In the genomic region with DNA sequence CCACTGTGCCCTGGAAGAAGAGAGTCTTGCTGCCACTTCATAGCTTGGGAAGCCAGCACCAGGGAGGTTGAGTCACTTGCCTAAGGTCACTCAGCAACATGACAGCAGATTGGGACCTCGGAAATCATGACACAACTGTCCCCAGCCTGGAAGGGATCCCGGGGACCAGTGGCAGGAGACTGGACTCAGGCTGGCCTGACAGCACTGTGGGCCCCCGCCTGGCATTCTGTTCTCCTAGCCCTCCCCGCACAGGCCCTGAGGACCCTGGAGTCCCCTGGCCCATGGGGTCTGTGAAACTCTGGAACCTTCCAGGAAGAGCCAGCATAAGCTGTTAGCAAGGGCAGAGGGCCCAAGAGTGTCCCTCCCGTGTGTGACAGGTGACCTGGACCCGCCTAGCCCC, we compare ENCODE assay signal across 11 cellular contexts.
DNase-seq lines count a peak whose midpoint lies in the region; ATAC-seq and TF ChIP-seq lines count a peak whose summit lies in the region.
"Had no signal": no experiment of that assay in that cellular context is flagged by ENCODE, and none has a peak within 500 bp of the region (broad histone marks: within the 10 kb centered on the region; RNA-seq: fewer than 3 reads in every experiment).

No MANE protein-coding gene starts in this region.

- TF ChIP-seq CTCF in IMR-90 (conservative IDR thresholded peaks at IDR 0.05; ENCODE audit: low read depth, low read length) (no peak), brain microvascular endothelial cell (IDR thresholded peaks at IDR 0.05; ENCODE audit: low read depth, low read length, missing control alignments) (no peak), tibial artery (IDR thresholded peaks at IDR 0.05) (no peak), GM13976 (IDR thresholded peaks at IDR 0.05; ENCODE audit: borderline replicate concordance, control extremely low read depth, extremely low read depth, insufficient read depth, missing control alignments) (no peak)

- H2BK120ac ChIP-seq in IMR-90 (ENCODE audit: low read depth, low read length), result no peak overlapping the region

- H3K27me3 ChIP-seq in IMR-90 (ENCODE audit: control insufficient read depth, insufficient read depth, low read length) (no peaks in the 10 kb centered on the region), brain microvascular endothelial cell (replicated peaks) (no peaks in the 10 kb centered on the region), mucosa of stomach (ENCODE audit: control insufficient read depth, insufficient read depth, low read length) (no peaks in the 10 kb centered on the region), tibial artery (no peaks in the 10 kb centered on the region)

- H4K8ac ChIP-seq in IMR-90 (ENCODE audit: low read depth in 2 of 2, low read length in 2 of 2), result no peak overlapping the region

- H3K27ac ChIP-seq in IMR-90 (ENCODE audit: insufficient read depth, low read length) (peak overlapping the region; percentile 28), brain microvascular endothelial cell (peak overlapping the region; percentile 42), tibial artery (peak overlapping the region; percentile 75 to 80)

- H3K36me3 ChIP-seq in IMR-90 (ENCODE audit: control insufficient read depth, insufficient read depth, low read length) (peaks cover 74% of the 10 kb centered on the region), brain microvascular endothelial cell (replicated peaks) (peaks cover 83% of the 10 kb centered on the region), mucosa of stomach (ENCODE audit: control insufficient read depth, insufficient read depth, low read length) (no peaks in the 10 kb centered on the region), tibial artery (peaks cover 7 to 22% (median 8%) of the 10 kb centered on the region in 3 donors)

- H3K14ac ChIP-seq in IMR-90 (replicated peaks; ENCODE audit: low read depth, low read length), result no peak overlapping the region; the same call in 1 of the 2 replicates

- peak overlapping the region; percentile 62 for H2AFZ ChIP-seq in IMR-90 (replicated peaks; ENCODE audit: low read length, poor library complexity)

- H3K79me1 ChIP-seq in IMR-90 (ENCODE audit: low read depth in 1 of 2, low read length in 2 of 2), result peaks cover 8 to 90% of the 10 kb centered on the region in 2 experiments

- H3K9ac ChIP-seq in IMR-90 (ENCODE audit: low read depth, low read length) (no peak overlapping the region), mucosa of stomach (ENCODE audit: low read length) (peak overlapping the region; percentile 19)

- 0 out of 2 replicates have a peak overlapping the region, but pooled peaks have one; percentile 4 for H2AK5ac ChIP-seq in IMR-90 (ENCODE audit: low read depth, low read length)

- H3K56ac ChIP-seq in IMR-90 (ENCODE audit: extremely low read depth, insufficient read depth, low read length), result no peak overlapping the region

- H3K9me3 ChIP-seq in IMR-90 (ENCODE audit: control insufficient read depth, insufficient read depth, low read length) (no peaks in the 10 kb centered on the region), mucosa of stomach (ENCODE audit: control insufficient read depth, low read length) (no peaks in the 10 kb centered on the region), tibial artery (no peaks in the 10 kb centered on the region)

- BruUV-seq in IMR-90 (replicated peaks; lab: Mats Ljungman, UMichigan), result no TSS peak

- peak; percentile 8; the same call in 1 of the 2 replicates for ATAC-seq in IMR-90 (ENCODE audit: low read depth)
- no peak for ATAC-seq in HG03571 (IDR thresholded peaks at IDR 0.05; ENCODE audit: unreplicated experiment)
- ATAC-seq in GM19467 (IDR thresholded peaks at IDR 0.05; ENCODE audit: unreplicated experiment), result no peak

- no peak for TF ChIP-seq POLR2A in IMR-90 (IDR thresholded peaks at IDR 0.05; ENCODE audit: low read depth, low read length)

- CTCF ChIA-PET in IMR-90 (lab: Yijun Ruan, JAX), result no interaction called here

- DNase-seq in IMR-90, result peak; percentile 28
- no peak for DNase-seq in brain microvascular endothelial cell
- DNase-seq in tibial artery, result no peak
- no peak for DNase-seq in GM13976 (ENCODE audit: low spot score)
- DNase-seq: activated CD4-positive, alpha-beta T cell treated with anti-CD3 and anti-CD28 coated beads for 4 hours; activated naive CD8-positive, alpha-beta T cell treated with anti-CD3 and anti-CD28 coated beads for 36 hours; CD4-positive, alpha-beta memory T cell; hippocampal formation had no signal

- peak overlapping the region; percentile 84 for H2AK9ac ChIP-seq in IMR-90 (replicated peaks; ENCODE audit: low read depth, low read length, poor library complexity)

- no peak overlapping the region for H3K18ac ChIP-seq in IMR-90 (ENCODE audit: low read depth, low read length)

- H4K91ac ChIP-seq in IMR-90 (ENCODE audit: insufficient read depth, low read depth, low read length), result no peak overlapping the region; the same call in 1 of the 2 replicates

- 13% methylated on average over 1 of the region's 6 CpGs; no CpG with 5 or more reads in 1 of the 2 experiments for WGBS in IMR-90 (ENCODE audit: extremely low coverage in 2 of 2, insufficient read length in 1 of 2), 2 experiments

- no peak overlapping the region for H3K4me2 ChIP-seq in IMR-90 (ENCODE audit: low read depth, low read length)

- dilution Hi-C loops in IMR-90 (cut with HindIII; ENCODE audit: low sequenced_read_pairs, unreplicated experiment), result no loop called here

- peaks cover 92% of the 10 kb centered on the region for H4K20me1 ChIP-seq in IMR-90 (ENCODE audit: insufficient read depth, low read length)

- in situ Hi-C loops in IMR-90 (cut with MboI; ENCODE audit: low sequenced_read_pairs), result no loop called here
- in situ Hi-C loops in brain microvascular endothelial cell (cut with HindIII; ENCODE audit: low pct_ligation_motif_present, low sequenced_read_pairs), result no loop called here
- in situ Hi-C loops in GM13976 (cut with MboI; ENCODE audit: low sequenced_read_pairs, unreplicated experiment), result no loop called here

- H3K23ac ChIP-seq in IMR-90 (ENCODE audit: low read depth, low read length), result 0 out of 2 replicates have a peak overlapping the region, but pooled peaks have one; percentile 32

- intact Hi-C loops in IMR-90 (cut with micrococcal nuclease) (loop anchor here (2.0 kb wide), 1 partner anchor 32 kb away; no protein-coding TSS in a partner anchor), tibial artery (cut with DNase I; ENCODE audit: low total_unique reads) (no loop called here)

- H3K4me3 ChIP-seq in IMR-90 (ENCODE audit: insufficient read depth, low read depth, low read length) (no peak overlapping the region), brain microvascular endothelial cell (ENCODE audit: low read depth, low read length) (no peak overlapping the region), mucosa of stomach (ENCODE audit: low read length) (no peak overlapping the region), tibial artery (no peak overlapping the region)

- POLR2A ChIA-PET in IMR-90 (lab: Charles Lee; ENCODE audit: unreplicated experiment), result interaction anchor here (0.5 kb wide), 1 partner anchor 507 kb away, joined by 4 read pairs; no protein-coding TSS in a partner anchor

- H3K4me1 ChIP-seq in IMR-90 (ENCODE audit: control insufficient read depth, insufficient read depth, low read length) (peaks cover 24% of the 10 kb centered on the region), mucosa of stomach (ENCODE audit: control insufficient read depth, insufficient read depth, low read length) (peaks cover 21% of the 10 kb centered on the region), tibial artery (peaks cover 7 to 62% (median 48%) of the 10 kb centered on the region in 4 donors)

- H2BK5ac ChIP-seq in IMR-90 (ENCODE audit: low read depth, low read length, poor library complexity, severe bottlenecking), result peak overlapping the region; percentile 16

- TF ChIP-seq RAD21 in IMR-90 (IDR thresholded peaks at IDR 0.05; ENCODE audit: low read length), result no peak

- peaks cover 7% of the 10 kb centered on the region for H3K9me1 ChIP-seq in IMR-90 (ENCODE audit: insufficient read depth, low read length)

- H2BK15ac ChIP-seq in IMR-90 (ENCODE audit: low read depth, low read length), result no peak overlapping the region

- H3K4ac ChIP-seq in IMR-90 (ENCODE audit: low read depth, low read length), result no peak overlapping the region

- H4K5ac ChIP-seq in IMR-90 (ENCODE audit: low read depth, low read length), result no peak overlapping the region

- H2BK20ac ChIP-seq in IMR-90 (ENCODE audit: low read depth, low read length), result no peak overlapping the region

TF ChIP-seq in IMR-90, 13 proteins besides CTCF, POLR2A, EP300 and RAD21:
- TF ChIP-seq, protein P1, sequence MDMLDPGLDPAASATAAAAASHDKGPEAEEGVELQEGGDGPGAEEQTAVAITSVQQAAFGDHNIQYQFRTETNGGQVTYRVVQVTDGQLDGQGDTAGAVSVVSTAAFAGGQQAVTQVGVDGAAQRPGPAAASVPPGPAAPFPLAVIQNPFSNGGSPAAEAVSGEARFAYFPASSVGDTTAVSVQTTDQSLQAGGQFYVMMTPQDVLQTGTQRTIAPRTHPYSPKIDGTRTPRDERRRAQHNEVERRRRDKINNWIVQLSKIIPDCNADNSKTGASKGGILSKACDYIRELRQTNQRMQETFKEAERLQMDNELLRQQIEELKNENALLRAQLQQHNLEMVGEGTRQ (IDR thresholded peaks at IDR 0.05; ENCODE audit: low read depth, low read length), result no peak
- no peak for TF ChIP-seq RFX5 (IDR thresholded peaks at IDR 0.05; ENCODE audit: low read depth, low read length)
